Comparison of ENCODE assay signal across 19 cellular contexts in the genomic region with DNA sequence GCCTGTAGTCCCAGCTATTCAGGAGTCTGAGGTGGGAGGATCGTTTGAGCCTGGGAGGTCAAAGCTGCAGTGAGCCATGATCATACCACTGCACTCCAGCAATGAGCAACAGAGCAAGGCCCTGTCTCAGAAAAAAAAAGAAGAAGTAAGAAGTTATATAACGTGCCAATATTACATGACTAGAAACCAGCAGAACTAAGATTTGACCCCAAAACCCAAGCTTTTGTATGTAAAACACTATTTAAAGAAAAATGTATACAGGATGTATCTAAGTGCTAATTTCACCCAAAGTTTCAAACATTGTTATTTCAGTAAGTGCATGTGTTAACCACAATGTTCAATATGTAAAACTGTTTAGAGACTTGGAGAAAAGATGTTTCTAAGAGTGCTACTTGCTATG.
A peak's percentile ranks its signal among the peaks of the same experiment; 100 is the strongest.
DNase-seq lines count a peak whose midpoint lies in the region; ATAC-seq lines count a peak whose summit lies in the region.
"Had no signal": no experiment of that assay in that cellular context is flagged by ENCODE, and none has a peak within 500 bp of the region (broad histone marks: within the 10 kb centered on the region; RNA-seq: fewer than 3 reads in every experiment).

No MANE protein-coding gene starts in this region.

- DNase-seq in MV-4-11 (lab: John Stamatoyannopoulos, UW) (peak; percentile 28), occipital lobe (lab: John Stamatoyannopoulos, UW) (no peak), NCI-H82 (lab: John Stamatoyannopoulos, UW) (no peak), COLO668 (lab: John Stamatoyannopoulos, UW; ENCODE audit: unreplicated experiment) (no peak)
- DNase-seq in stimulated activated CD4-positive, alpha-beta T cell treated with anti-CD3 and anti-CD28 coated beads, Interleukin-4, amount 100 ng/mL, for 1 hour = no peak
- DNase-seq: DMS79; GOT3; IMR-90; NCI-H1105; NCI-H2081 treated with DMSO at 0.1 percent for 48 hours; NCI-H446 treated with DMSO at 0.1 percent for 48 hours; NCI-H69; NK-92 treated with Interleukin-12 subunit alpha and Interleukin-12 subunit beta, amount 100 ng/mL, for 24 hours; Right ventricle myocardium superior; SW 1271; T-helper 2 cell had no signal

- ATAC-seq in GM18868 (IDR thresholded peaks at IDR 0.05; ENCODE audit: unreplicated experiment) = peak; percentile 73
- peak; percentile 69 for ATAC-seq in GM21390 (IDR thresholded peaks at IDR 0.05; ENCODE audit: unreplicated experiment)
- ATAC-seq in HG02973 (IDR thresholded peaks at IDR 0.05; ENCODE audit: unreplicated experiment) = peak; percentile 46
